Comparison of ENCODE assay signal across 8 cellular contexts in the genomic region with DNA sequence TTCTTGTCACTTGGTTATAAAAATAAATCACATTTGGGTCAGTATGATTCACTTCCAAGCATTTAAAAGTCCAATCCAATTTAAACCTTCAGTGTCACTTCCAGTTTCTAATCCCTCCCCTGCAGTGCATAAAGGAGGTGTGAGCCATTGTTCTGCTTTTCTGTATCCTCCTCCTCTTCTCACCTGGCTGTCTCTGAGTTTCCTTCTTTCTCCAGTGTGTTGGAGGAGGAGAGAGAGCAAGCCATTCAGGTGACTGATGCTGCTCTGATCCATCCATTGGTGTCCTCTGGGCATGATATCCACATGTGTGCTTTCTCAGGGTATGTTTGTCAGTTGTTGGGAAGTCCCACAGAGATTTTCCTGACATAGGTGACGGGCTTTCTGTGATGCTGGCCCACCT. TPM values are rescaled to one million over a fixed set of nuclear protein-coding genes. Genes with fewer than 3 reads are reported as not detected.
DNase-seq lines count a peak whose midpoint lies in the region; ATAC-seq, FAIRE-seq and TF ChIP-seq lines count a peak whose summit lies in the region.

No MANE protein-coding gene starts in this region.

- peaks cover 22% of the 10 kb centered on the region for H3K4me1 Mint-ChIP-seq in WTC11

- POLR2A ChIA-PET in WTC11 (lab: Charles Lee), result interaction anchor here (0.6 to 2.2 kb wide), 5 partner anchors 11 to 438 kb away, joined by 3 to 10 read pairs (median 4); a partner anchor contains a TSS

- peak overlapping the region; percentile 87 for H3K27ac Mint-ChIP-seq in WTC11

- ATAC-seq in heart right ventricle, result no peak
- no peak for ATAC-seq in left ventricle myocardium superior
- no peak for ATAC-seq in WTC11
- no peak for ATAC-seq in upper lobe of right lung
- ATAC-seq in HG03196 (IDR thresholded peaks at IDR 0.05; ENCODE audit: unreplicated experiment), result no peak

- peak overlapping the region in 3 of 10 donors; percentile 64 to 87 (median 65) for H3K4me3 ChIP-seq in heart right ventricle
- H3K4me3 ChIP-seq in upper lobe of right lung, result peak overlapping the region; percentile 72
- peak overlapping the region in 1 of 2 donors; percentile 97 for H3K4me3 ChIP-seq in kidney (ENCODE audit: low read length in 2 of 2)

- TF ChIP-seq CTCF in heart right ventricle (IDR thresholded peaks at IDR 0.05), result no peak
- TF ChIP-seq CTCF in WTC11 (IDR thresholded peaks at IDR 0.05), result no peak
- no peak for TF ChIP-seq CTCF in upper lobe of right lung (IDR thresholded peaks at IDR 0.05)
- no peak for TF ChIP-seq CTCF in kidney (IDR thresholded peaks at IDR 0.05; ENCODE audit: borderline replicate concordance, extremely low read depth, insufficient read depth)

- H3K36me3 ChIP-seq in heart right ventricle (peaks cover 0 to 31% (median 15%) of the 10 kb centered on the region in 9 donors), upper lobe of right lung (peaks cover 15% of the 10 kb centered on the region), kidney (ENCODE audit: control insufficient read depth in 1 of 2, insufficient read depth in 2 of 2, low read length in 2 of 2) (peaks cover 0 to 6% of the 10 kb centered on the region in 2 donors)

- CTCF ChIA-PET in WTC11 (lab: Charles Lee), result interaction anchor here (0.7 to 2.4 kb wide), 10 partner anchors 9 to 731 kb away, joined by 3 to 21 read pairs (median 9); a partner anchor contains a TSS

- peak overlapping the region; percentile 78 for H3K4me3 Mint-ChIP-seq in WTC11

- intact Hi-C loops in heart right ventricle (cut with DNase I), result loop anchor here in 1 of 10 donors (5.0 to 10.0 kb wide), 4 partner anchors 59 to 729 kb away; a partner anchor contains a TSS
- intact Hi-C loops in left ventricle myocardium superior (cut with micrococcal nuclease), result no loop called here
- intact Hi-C loops in upper lobe of right lung (cut with DNase I), result no loop called here
- intact Hi-C loops in kidney (cut with DNase I), result no loop called here

- FAIRE-seq in kidney (lab: Jason Lieb, UNC), result no peak

- no peaks in the 10 kb centered on the region for H3K9me3 ChIP-seq in heart right ventricle
- H3K9me3 ChIP-seq in upper lobe of right lung, result no peaks in the 10 kb centered on the region
- H3K9me3 ChIP-seq in kidney (ENCODE audit: control insufficient read depth in 1 of 2, low read length in 2 of 2), result no peaks in the 10 kb centered on the region

- H3K27me3 ChIP-seq in heart right ventricle, result no peaks in the 10 kb centered on the region
- H3K27me3 ChIP-seq in upper lobe of right lung, result no peaks in the 10 kb centered on the region

- peak overlapping the region in 1 of 2 donors; percentile 50 for H3K9ac ChIP-seq in kidney (ENCODE audit: low read length in 2 of 2)

- DNase-seq in heart right ventricle (no peak), left ventricle myocardium superior (no peak), WTC11 (ENCODE audit: low spot score) (no peak), iPS-NIHi7 (ENCODE audit: extremely low spot score) (peak; percentile 20), upper lobe of right lung (no peak), NCI-H1436 treated with DMSO at 0.1 percent for 48 hours (lab: John Stamatoyannopoulos, UW) (no peak), kidney (no peak)

- H3K4me1 ChIP-seq in heart right ventricle (peaks cover 4 to 33% (median 14%) of the 10 kb centered on the region in 9 donors), upper lobe of right lung (peaks cover 14% of the 10 kb centered on the region), kidney (ENCODE audit: control insufficient read depth in 1 of 2, insufficient read depth in 1 of 2, low read depth in 1 of 2, low read length in 2 of 2) (peaks cover 8 to 13% of the 10 kb centered on the region in 2 donors)

- H3K27me3 Mint-ChIP-seq in WTC11 (ENCODE audit: low read depth), result no peaks in the 10 kb centered on the region

- 93 to 100% methylated on average over 1 of the region's 1 CpG for WGBS in heart right ventricle, 2 donors

- H3K9me3 Mint-ChIP-seq in WTC11, result peaks cover 11% of the 10 kb centered on the region

- peak overlapping the region in 7 of 10 donors; percentile 37 to 98 (median 96) for H3K27ac ChIP-seq in heart right ventricle
- peak overlapping the region; percentile 98 for H3K27ac ChIP-seq in upper lobe of right lung
- H3K27ac ChIP-seq in kidney (ENCODE audit: low read depth in 2 of 2, low read length in 2 of 2), result peak overlapping the region in 1 of 2 donors; percentile 98

- peaks cover 41% of the 10 kb centered on the region for H3K36me3 Mint-ChIP-seq in WTC11

TF ChIP-seq in WTC11, 78 proteins besides CTCF, POLR2A, EP300 and RAD21:
- no peak for TF ChIP-seq ESRRA (CRISPR knock-in tag; IDR thresholded peaks at IDR 0.05; ENCODE audit: borderline replicate concordance)
- no peak for TF ChIP-seq MYBL2 (CRISPR knock-in tag; IDR thresholded peaks at IDR 0.05)
- no peak for TF ChIP-seq CREM (CRISPR knock-in tag; IDR thresholded peaks at IDR 0.05)
- TF ChIP-seq GABPB1 (CRISPR knock-in tag; IDR thresholded peaks at IDR 0.05), result no peak
- no peak for TF ChIP-seq GTF2I (CRISPR knock-in tag; conservative IDR thresholded peaks at IDR 0.05)
- no peak for TF ChIP-seq ZNF416 (CRISPR knock-in tag; IDR thresholded peaks at IDR 0.05)

RNA-seq across cellular contexts. Expression of a gene that starts 1.2 kb away (rescaled TPM):
- 10 to 100 TPM in 8 of 10 donors, 1 to 10 TPM in 2; 9.6 to 13.7 (median 11.3) TPM for total RNA-seq in heart right ventricle
- 10 to 100 TPM in 1 of 2 donors, 1 to 10 TPM in 1; 9.8 to 12.9 TPM for polyA plus RNA-seq in heart right ventricle
- total RNA-seq in left ventricle myocardium superior, result 11.7 TPM
- total RNA-seq in WTC11 (2021), result 42.8 to 48.8 TPM (median 45.6 TPM) in 3 replicates
- 13.2 TPM for total RNA-seq in upper lobe of right lung
- total RNA-seq in kidney, result 11.9 TPM
- 19.7 TPM for polyA plus RNA-seq in kidney (ENCODE audit: insufficient read depth, low read depth, low replicate concordance)

RNA-seq across cellular contexts. Expression of a gene that starts 37.7 kb away (rescaled TPM):
- 100 to 1,000 TPM in 9 of 10 donors, 10 to 100 TPM in 1; 90.6 to 172 (median 154) TPM for total RNA-seq in heart right ventricle
- polyA plus RNA-seq in heart right ventricle, result 10 to 100 TPM; 21.2 to 67.7 TPM
- total RNA-seq in left ventricle myocardium superior, result 167 TPM
- 47.6 to 66.8 TPM (median 51.1 TPM) in 3 replicates for total RNA-seq in WTC11 (2021)
- total RNA-seq in upper lobe of right lung, result 34.9 TPM
- total RNA-seq in kidney, result 50.7 TPM
- polyA plus RNA-seq in kidney (ENCODE audit: insufficient read depth, low read depth, low replicate concordance), result 70.4 TPM

RNA-seq across cellular contexts. Expression of a gene that starts 56.1 kb away (rescaled TPM):
- total RNA-seq in heart right ventricle (10 to 100 TPM; 42.7 to 57.7 (median 48.7) TPM), left ventricle myocardium superior (43.4 TPM), WTC11 (2021) (36.9 to 48.1 TPM (median 43.2 TPM) in 3 replicates), upper lobe of right lung (39.7 TPM), kidney (50.8 TPM)
- polyA plus RNA-seq in heart right ventricle (10 to 100 TPM; 44.3 to 46.8 TPM), kidney (ENCODE audit: insufficient read depth, low read depth, low replicate concordance) (54.3 TPM)
